16 cellular contexts compared by ENCODE assay signal in genomic region chr9:135970128-135970815, GRCh38. TPM values are rescaled to one million over a fixed set of nuclear protein-coding genes. Genes with fewer than 3 reads are reported as not detected.
A peak's percentile ranks its signal among the peaks of the same experiment; 100 is the strongest.
DNase-seq lines count a peak whose midpoint lies in the region; ATAC-seq, FAIRE-seq and TF ChIP-seq lines count a peak whose summit lies in the region.
"Had no signal": no experiment of that assay in that cellular context is flagged by ENCODE, and none has a peak within 500 bp of the region (broad histone marks: within the 10 kb centered on the region; RNA-seq: fewer than 3 reads in every experiment).

No MANE protein-coding gene starts in this region.

- TF ChIP-seq EP300 in sigmoid colon (IDR thresholded peaks at IDR 0.05), result no peak
- no peak for TF ChIP-seq EP300 in tibial nerve (IDR thresholded peaks at IDR 0.05)

- POLR2A ChIA-PET in endothelial cell of umbilical vein (lab: Charles Lee), result no interaction called here

- H3K36me3 ChIP-seq in adipocyte (ENCODE audit: control insufficient read depth, insufficient read depth, low read length, severe bottlenecking) (no peaks in the 10 kb centered on the region), endothelial cell of umbilical vein (ENCODE audit: control insufficient read depth in 2 of 2, extremely low read depth in 1 of 2, insufficient read depth in 2 of 2, low read length in 2 of 2) (no peaks in the 10 kb centered on the region), sigmoid colon (no peaks in the 10 kb centered on the region), tibial nerve (no peaks in the 10 kb centered on the region)

- intact Hi-C loops in endothelial cell of umbilical vein (cut with micrococcal nuclease), result no loop called here
- intact Hi-C loops in sigmoid colon (cut with DNase I), result no loop called here
- intact Hi-C loops in Right ventricle myocardium inferior (cut with DNase I), result no loop called here

- no peak for ATAC-seq in Right ventricle myocardium inferior
- ATAC-seq: CD8-positive, alpha-beta T cell; HCT116 had no signal

- H3K9ac ChIP-seq in adipocyte (ENCODE audit: low read length) (no peak overlapping the region), endothelial cell of umbilical vein (replicated peaks; ENCODE audit: extremely low read depth, insufficient read depth, low read length) (no peak overlapping the region)

- peak; percentile 53 for DNase-seq in AG10803 (ENCODE audit: low read depth)
- DNase-seq in adipocyte (ENCODE audit: low read depth), result peak; percentile 25
- no peak for DNase-seq in endothelial cell of umbilical vein (ENCODE audit: low read depth, low spot score)
- peak; percentile 41 for DNase-seq in sigmoid colon
- no peak for DNase-seq in Right ventricle myocardium inferior (ENCODE audit: missing footprints)
- no peak for DNase-seq in islet precursor cell
- no peak for DNase-seq in tibial nerve (ENCODE audit: low spot score in 2 of 2)
- DNase-seq: 8988T; ACHN; CD8-positive, alpha-beta T cell; COR-L47; DMS53 had no signal

- FAIRE-seq in endothelial cell of umbilical vein (lab: Jason Lieb, UNC), result no peak
- FAIRE-seq: H54 had no signal

- no peak for TF ChIP-seq CTCF in AG10803 (conservative IDR thresholded peaks at IDR 0.05; ENCODE audit: low read length)
- no peak for TF ChIP-seq CTCF in endothelial cell of umbilical vein (IDR thresholded peaks at IDR 0.05; ENCODE audit: extremely low read depth in 1 of 2, insufficient read depth in 1 of 2, low read depth in 1 of 2, low read length in 2 of 2)
- TF ChIP-seq CTCF in sigmoid colon (IDR thresholded peaks at IDR 0.05), result no peak
- no peak for TF ChIP-seq CTCF in tibial nerve (IDR thresholded peaks at IDR 0.05)

- H3K9me1 ChIP-seq in endothelial cell of umbilical vein (replicated peaks; ENCODE audit: control insufficient read depth, extremely low read depth, insufficient read depth, low read length), result no peaks in the 10 kb centered on the region

- H3K79me2 ChIP-seq in endothelial cell of umbilical vein (ENCODE audit: control insufficient read depth, insufficient read depth, low read length), result no peaks in the 10 kb centered on the region

- no TSS peak for BruUV-seq in endothelial cell of umbilical vein (replicated peaks; lab: Mats Ljungman, UMichigan)

- H3K9me3 ChIP-seq in adipocyte (ENCODE audit: control insufficient read depth, low read length) (no peaks in the 10 kb centered on the region), endothelial cell of umbilical vein (replicated peaks; ENCODE audit: control insufficient read depth, insufficient read depth, low read length) (no peaks in the 10 kb centered on the region), sigmoid colon (no peaks in the 10 kb centered on the region), tibial nerve (no peaks in the 10 kb centered on the region)

- CTCF ChIA-PET in endothelial cell of umbilical vein (lab: Charles Lee), result interaction anchor here (0.8 to 5.8 kb wide), 6 partner anchors 9 to 163 kb away, joined by 3 to 211 read pairs (median 5); partner anchors contain the start of genes TMEM250 and UBAC1

- TF ChIP-seq POLR2A in endothelial cell of umbilical vein (IDR thresholded peaks at IDR 0.05; ENCODE audit: low read depth, low read length) (no peak), sigmoid colon (IDR thresholded peaks at IDR 0.05) (no peak), tibial nerve (IDR thresholded peaks at IDR 0.05) (no peak)

- H3K4me1 ChIP-seq in adipocyte (ENCODE audit: control insufficient read depth, insufficient read depth, low read length) (peaks cover 6% of the 10 kb centered on the region), endothelial cell of umbilical vein (ENCODE audit: control insufficient read depth, extremely low read depth, insufficient read depth, low read length) (peaks cover 22% of the 10 kb centered on the region), sigmoid colon (peaks cover 0 to 12% (median 8%) of the 10 kb centered on the region in 4 donors), tibial nerve (peaks cover 0 to 26% (median 7%) of the 10 kb centered on the region in 4 donors)

- H3K27ac ChIP-seq in endothelial cell of umbilical vein (ENCODE audit: insufficient read depth, low read depth, low read length) (peak overlapping the region; percentile 29), sigmoid colon (no peak overlapping the region), tibial nerve (no peak overlapping the region)
- H3K27ac ChIP-seq: C4-2B, HL-60 had no signal

- 67 to 83% methylated on average over 9 of the region's 9 CpGs for WGBS in sigmoid colon, 2 donors
- 80 to 84% methylated on average over 9 of the region's 9 CpGs for WGBS in tibial nerve, 2 donors

- peaks cover 25% of the 10 kb centered on the region for H3K27me3 ChIP-seq in adipocyte (replicated peaks; ENCODE audit: control insufficient read depth, insufficient read depth, low read length)
- H3K27me3 ChIP-seq in endothelial cell of umbilical vein (ENCODE audit: control insufficient read depth in 2 of 2, insufficient read depth in 2 of 2, low read length in 2 of 2), result no peaks in the 10 kb centered on the region
- peaks cover 0 to 6% (median 0%) of the 10 kb centered on the region in 3 donors for H3K27me3 ChIP-seq in sigmoid colon
- H3K27me3 ChIP-seq in tibial nerve, result peaks cover 0 to 5% of the 10 kb centered on the region in 2 donors

- no peaks in the 10 kb centered on the region for H4K20me1 ChIP-seq in endothelial cell of umbilical vein (replicated peaks; ENCODE audit: control insufficient read depth, extremely low read depth, insufficient read depth, low read length)

- dilution Hi-C loops in endothelial cell of umbilical vein (cut with MboI; ENCODE audit: extremely low pct_ligation_motif_present, low sequenced_read_pairs), result no loop called here

- H3K4me2 ChIP-seq in endothelial cell of umbilical vein (ENCODE audit: insufficient read depth, low read length), result no peak overlapping the region

- H2AFZ ChIP-seq in endothelial cell of umbilical vein (ENCODE audit: low read depth, low read length), result no peak overlapping the region

- H3K4me3 ChIP-seq in AG10803 (ENCODE audit: low read length), result no peak overlapping the region
- no peak overlapping the region for H3K4me3 ChIP-seq in adipocyte (ENCODE audit: low read length)
- H3K4me3 ChIP-seq in endothelial cell of umbilical vein (replicated peaks in 1 of 3; ENCODE audit: insufficient read depth in 1 of 3, low read depth in 1 of 3, low read length in 3 of 3), result no peak overlapping the region
- H3K4me3 ChIP-seq in sigmoid colon, result no peak overlapping the region
- no peak overlapping the region for H3K4me3 ChIP-seq in tibial nerve

TF ChIP-seq in endothelial cell of umbilical vein, 7 proteins besides CTCF, POLR2A, EP300 and RAD21:
- no peak for TF ChIP-seq POLR2AphosphoS5 (IDR thresholded peaks at IDR 0.05; ENCODE audit: insufficient read depth, low read depth, low read length)
- TF ChIP-seq EZH2 (IDR thresholded peaks at IDR 0.05; ENCODE audit: borderline replicate concordance, low read depth, low read length, severe bottlenecking), result no peak
- no peak for TF ChIP-seq JUN (IDR thresholded peaks at IDR 0.05; ENCODE audit: borderline replicate concordance, insufficient read depth, insufficient read length, low read depth)
- TF ChIP-seq GATA2 (IDR thresholded peaks at IDR 0.05; ENCODE audit: insufficient read depth, insufficient read length, low read depth, low read length), result no peak
- TF ChIP-seq MYC (IDR thresholded peaks at IDR 0.05; ENCODE audit: low read depth, low read length), result no peak
- no peak for TF ChIP-seq FOS (IDR thresholded peaks at IDR 0.05; ENCODE audit: borderline replicate concordance, insufficient read depth, low read length)
- TF ChIP-seq MAX (IDR thresholded peaks at IDR 0.05; ENCODE audit: insufficient read depth, insufficient read length), result no peak

RNA-seq across cellular contexts. Expression of gene UBAC1, which starts 9.1 kb away (rescaled TPM):
- total RNA-seq in endothelial cell of umbilical vein (36.5 and 39.5 TPM in 2 replicates), sigmoid colon (10 to 100 TPM; 57.4 to 80.9 (median 67.3) TPM), Right ventricle myocardium inferior (119 TPM), tibial nerve (10 to 100 TPM; 48.6 to 61.4 (median 55.9) TPM)
- polyA plus RNA-seq in endothelial cell of umbilical vein (56.6 and 56.7 TPM in 2 replicates), sigmoid colon (10 to 100 TPM; 60.8 to 76.3 (median 71.8) TPM)
- polyA plus RNA-seq in endothelial cell of umbilical vein (2011; cell fraction: cytosol; rRNA removed), result 47.6 and 49.4 TPM in 2 replicates
- 73.5 and 74.6 TPM in 2 replicates for polyA plus RNA-seq in endothelial cell of umbilical vein (2011; cell fraction: nucleus; rRNA removed)
- 32.0 and 33.4 TPM in 2 replicates for polyA plus RNA-seq in endothelial cell of umbilical vein (2012)
- polyA minus RNA-seq in endothelial cell of umbilical vein, result 33.8 and 40.7 TPM in 2 replicates
- polyA minus RNA-seq in endothelial cell of umbilical vein (2011; cell fraction: cytosol; rRNA and poly(A)+ RNA removed), result 29.9 TPM
- polyA minus RNA-seq in endothelial cell of umbilical vein (2011; cell fraction: nucleus; rRNA and poly(A)+ RNA removed), result 9.7 and 10.6 TPM in 2 replicates

Comparison
In these comparisons a context has a peak if more than half of its experiments do, and no peak if none do; other contexts are left out.
1. DNase-seq: peak in AG10803 (single experiment), adipocyte (single experiment) and sigmoid colon (single experiment); none in endothelial cell of umbilical vein (single experiment), Right ventricle myocardium inferior (single experiment), islet precursor cell (single experiment) and tibial nerve (0 of 2).